In the genomic region with DNA sequence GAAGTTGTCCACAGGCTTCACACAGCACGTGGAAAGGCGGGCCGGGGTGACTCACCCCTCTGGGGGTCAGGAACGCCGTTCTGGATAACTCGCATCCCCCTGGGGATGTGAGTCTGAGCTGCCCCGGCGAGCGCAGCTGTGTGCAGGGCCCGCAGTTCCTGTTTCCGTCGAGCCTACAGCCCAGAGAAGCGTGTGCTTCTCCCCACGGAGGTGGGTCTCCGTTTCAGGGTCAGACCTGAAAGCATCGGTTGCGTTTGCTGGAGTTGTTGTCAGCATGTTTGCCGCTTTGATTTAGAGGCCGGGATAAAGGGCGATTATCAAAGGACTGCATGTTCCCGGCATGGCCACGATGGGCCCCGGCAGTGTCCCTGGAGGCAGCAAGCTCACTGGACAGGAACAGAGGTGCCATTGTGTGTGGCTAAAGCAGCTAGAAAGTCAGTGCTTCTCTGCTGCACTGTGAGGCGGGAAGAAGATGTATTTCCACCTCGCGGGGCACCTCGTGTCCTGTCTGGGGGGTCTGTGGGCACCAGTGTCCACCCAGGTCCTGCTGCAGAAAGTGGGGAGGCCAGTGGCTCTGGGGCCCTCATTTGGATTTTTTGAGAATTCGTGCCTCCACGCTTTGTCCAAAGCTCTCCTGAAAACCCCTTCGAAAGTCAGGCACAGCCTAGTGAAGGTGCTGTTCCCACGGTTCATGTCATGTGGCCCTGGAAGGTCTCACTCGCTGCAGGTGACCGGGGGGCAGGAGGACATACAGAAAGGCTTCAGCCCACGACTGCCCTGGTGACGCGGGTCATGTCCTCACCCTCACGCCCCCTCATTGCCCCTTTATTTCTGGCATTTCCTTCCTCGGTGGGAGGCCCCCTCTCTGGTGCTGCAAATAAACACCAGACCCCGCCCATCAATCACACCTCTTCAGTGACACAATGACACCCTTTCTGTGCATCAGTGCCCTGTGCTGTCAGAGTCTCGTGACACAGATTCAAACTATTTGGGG, we compare ENCODE assay signal across 9 cellular contexts. TPM values are rescaled to one million over a fixed set of nuclear protein-coding genes. Genes with fewer than 3 reads are reported as not detected.
DNase-seq lines count a peak whose midpoint lies in the region; ATAC-seq and TF ChIP-seq lines count a peak whose summit lies in the region.
"Had no signal": no experiment of that assay in that cellular context is flagged by ENCODE, and none has a peak within 500 bp of the region (broad histone marks: within the 10 kb centered on the region; RNA-seq: fewer than 3 reads in every experiment).

No MANE protein-coding gene starts in this region.

- H3K4me1 ChIP-seq in Peyer's patch (peaks cover 0 to 8% (median 3%) of the 10 kb centered on the region in 4 donors), PC-9 (replicated peaks; ENCODE audit: insufficient read depth) (no peaks in the 10 kb centered on the region)

- TF ChIP-seq CTCF in Peyer's patch (IDR thresholded peaks at IDR 0.05) (no peak), PC-9 (conservative IDR thresholded peaks at IDR 0.05) (no peak)

- DNase-seq in Peyer's patch (peak in 2 of 3 donors; percentile 85 to 87), left cardiac atrium (peak; percentile 49), substantia nigra (lab: John Stamatoyannopoulos, UW) (peak in 48 of 49 donors; percentile 19 to 86 (median 58)), NCI-H1417 (lab: John Stamatoyannopoulos, UW) (no peak), PC-9 (no peak)
- DNase-seq in stimulated activated naive CD4-positive, alpha-beta T cell (lab: John Stamatoyannopoulos, UW) = no peak

- H2AFZ ChIP-seq in PC-9 = no peak overlapping the region

- H3K27ac ChIP-seq in Peyer's patch = peak overlapping the region in 2 of 4 donors; percentile 73 to 92
- H3K27ac ChIP-seq in substantia nigra (ENCODE audit: low read depth, low read length, poor library complexity, severe bottlenecking) = peak overlapping the region; percentile 89
- no peak overlapping the region for H3K27ac ChIP-seq in PC-9

- peak; percentile 86 for ATAC-seq in HG02642 (IDR thresholded peaks at IDR 0.05; ENCODE audit: poor library complexity, unreplicated experiment)
- ATAC-seq in left cardiac atrium = peak; percentile 46 to 73
- ATAC-seq: left colon had no signal

- intact Hi-C loops in left cardiac atrium (cut with DNase I) (no loop called here), PC-9 (cut with micrococcal nuclease; ENCODE audit: unreplicated experiment) (no loop called here)

- BruUV-seq in PC-9 (replicated peaks; lab: Mats Ljungman, UMichigan) = no TSS peak

- H3K4me3 ChIP-seq in Peyer's patch (peak overlapping the region in 2 of 4 donors; percentile 11 to 38), PC-9 (no peak overlapping the region)

- CTCF ChIA-PET in PC-9 (lab: Charles Lee) = no interaction called here

- H3F3A ChIP-seq in PC-9 (ENCODE audit: insufficient read depth, low read depth) = no peaks in the 10 kb centered on the region

- H3K27me3 ChIP-seq in Peyer's patch = no peaks in the 10 kb centered on the region
- no peaks in the 10 kb centered on the region for H3K27me3 ChIP-seq in PC-9 (ENCODE audit: insufficient read depth, low read depth)

- H3K79me2 ChIP-seq in PC-9 (ENCODE audit: low read depth) = no peaks in the 10 kb centered on the region

- H3K9me2 ChIP-seq in PC-9 (ENCODE audit: insufficient read depth) = no peaks in the 10 kb centered on the region

- no peaks in the 10 kb centered on the region for H4K20me1 ChIP-seq in PC-9 (ENCODE audit: insufficient read depth)

- H3K36me3 ChIP-seq in Peyer's patch (no peaks in the 10 kb centered on the region), PC-9 (ENCODE audit: low read depth) (no peaks in the 10 kb centered on the region)

- no peaks in the 10 kb centered on the region for H3K9me3 ChIP-seq in Peyer's patch
- H3K9me3 ChIP-seq in PC-9 (ENCODE audit: insufficient read depth, low read depth) = no peaks in the 10 kb centered on the region

- H3K4me2 ChIP-seq in PC-9 = no peak overlapping the region

- POLR2A ChIA-PET in PC-9 (lab: Charles Lee; ENCODE audit: unreplicated experiment) = no interaction called here

- peak; percentile 61 for TF ChIP-seq POLR2A in GM18526 (IDR thresholded peaks at IDR 0.05; ENCODE audit: extremely low read depth, insufficient read length)
- no peak for TF ChIP-seq POLR2A in Peyer's patch (IDR thresholded peaks at IDR 0.05)

RNA-seq across cellular contexts. Expression of a gene that starts 27.4 kb away (rescaled TPM):
- 100 to 1,000 TPM; 182 to 326 (median 260) TPM for total RNA-seq in Peyer's patch
- 100 to 1,000 TPM; 107 to 120 TPM for total RNA-seq in left cardiac atrium
- 152 and 196 TPM in 2 replicates for total RNA-seq in PC-9 (2021)

RNA-seq across cellular contexts. Expression of a gene that starts 49.1 kb away (rescaled TPM):
- total RNA-seq in Peyer's patch = 10 to 100 TPM in 3 of 4 donors, 1 to 10 TPM in 1; 5.3 to 15.3 (median 11.9) TPM
- total RNA-seq in left cardiac atrium = 1 to 10 TPM; 2.8 to 4.2 TPM
- 9.8 and 12.2 TPM in 2 replicates for total RNA-seq in PC-9 (2021)

RNA-seq across cellular contexts. Expression of a gene that starts 49.4 kb away (rescaled TPM):
- 100 to 1,000 TPM; 101 to 169 (median 138) TPM for total RNA-seq in Peyer's patch
- 10 to 100 TPM; 67.4 to 85.1 TPM for total RNA-seq in left cardiac atrium
- total RNA-seq in PC-9 (2021) = 68.0 and 90.9 TPM in 2 replicates

Comparison
In these comparisons a context has a peak if more than half of its experiments do, and no peak if none do; other contexts are left out.
1. DNase-seq: peak in Peyer's patch (2 of 3), left cardiac atrium (single experiment) and substantia nigra (48 of 49); none in NCI-H1417 (0 of 3), stimulated activated naive CD4-positive, alpha-beta T cell (0 of 6) and PC-9 (0 of 2).